Comparison of ENCODE assay signal across 16 cellular contexts in genomic region chr4:86497131-86497530, GRCh38.
A peak's percentile ranks its signal among the peaks of the same experiment; 100 is the strongest.
DNase-seq lines count a peak whose midpoint lies in the region; ATAC-seq and TF ChIP-seq lines count a peak whose summit lies in the region.
"Had no signal": no experiment of that assay in that cellular context is flagged by ENCODE, and none has a peak within 500 bp of the region (broad histone marks: within the 10 kb centered on the region; RNA-seq: fewer than 3 reads in every experiment).

No MANE protein-coding gene starts in this region.

- no peaks in the 10 kb centered on the region for H3K9me3 Mint-ChIP-seq in type B pancreatic cell
- H3K9me3 Mint-ChIP-seq: activated naive CD4-positive, alpha-beta T cell treated with anti-CD3 and anti-CD28 coated beads, Interleukin-2, amount 10 ng/mL, durations not matched to agents 7 days and 5 days; T-cell had no signal

- ATAC-seq in HG03196 (IDR thresholded peaks at IDR 0.05; ENCODE audit: unreplicated experiment), result no peak
- no peak for ATAC-seq in HG02938 (IDR thresholded peaks at IDR 0.05; ENCODE audit: unreplicated experiment)
- no peak for ATAC-seq in GM21515 (IDR thresholded peaks at IDR 0.05; ENCODE audit: unreplicated experiment)
- ATAC-seq: HCT116, mucosa of descending colon, T-cell had no signal

- peak overlapping the region; percentile 69 for H3K27ac Mint-ChIP-seq in type B pancreatic cell
- H3K27ac Mint-ChIP-seq: activated naive CD4-positive, alpha-beta T cell treated with anti-CD3 and anti-CD28 coated beads, Interleukin-2, amount 10 ng/mL, durations not matched to agents 7 days and 5 days; T-cell had no signal

- TF ChIP-seq CTCF in VCaP (conservative IDR thresholded peaks at IDR 0.05), result no peak
- TF ChIP-seq CTCF in type B pancreatic cell (conservative IDR thresholded peaks at IDR 0.05), result no peak

- H3K27me3 Mint-ChIP-seq in type B pancreatic cell, result no peaks in the 10 kb centered on the region

- DNase-seq in NCI-H2196 (lab: John Stamatoyannopoulos, UW; ENCODE audit: unreplicated experiment) (peak; percentile 15), NCI-H2196 treated with DMSO at 0.1 percent for 48 hours (lab: John Stamatoyannopoulos, UW; ENCODE audit: unreplicated experiment) (no peak), iris pigment epithelial cell (ENCODE audit: low read depth) (peak; percentile 12), type B pancreatic cell (ENCODE audit: extremely low spot score, unreplicated experiment) (no peak)
- DNase-seq: activated CD4-positive, alpha-beta T cell treated with anti-CD3 and anti-CD28 coated beads, Interleukin-2, amount 50 U/mL, for 48 hours; activated naive CD4-positive, alpha-beta T cell treated with anti-CD3 and anti-CD28 coated beads, Interleukin-2, amount 10 ng/mL, durations not matched to agents 7 days and 5 days; mucosa of descending colon; NCI-H526 treated with DMSO at 0.1 percent for 48 hours; spleen; T-cell had no signal

- H3K4me3 Mint-ChIP-seq in type B pancreatic cell, result no peak overlapping the region
- H3K4me3 Mint-ChIP-seq: activated naive CD4-positive, alpha-beta T cell treated with anti-CD3 and anti-CD28 coated beads, Interleukin-2, amount 10 ng/mL, durations not matched to agents 7 days and 5 days; T-cell had no signal

- peaks cover 14% of the 10 kb centered on the region for H3K4me1 Mint-ChIP-seq in type B pancreatic cell (ENCODE audit: unreplicated experiment)
- H3K4me1 Mint-ChIP-seq: T-cell had no signal

- H3K27ac ChIP-seq in VCaP, result peak overlapping the region; percentile 67
- H3K27ac ChIP-seq: coronary artery, spleen had no signal

- no peaks in the 10 kb centered on the region for H3K36me3 Mint-ChIP-seq in type B pancreatic cell
- H3K36me3 Mint-ChIP-seq: activated naive CD4-positive, alpha-beta T cell treated with anti-CD3 and anti-CD28 coated beads, Interleukin-2, amount 10 ng/mL, durations not matched to agents 7 days and 5 days; T-cell had no signal

Comparison
In these comparisons a context has a peak if more than half of its experiments do, and no peak if none do; other contexts are left out.
1. DNase-seq: peak in NCI-H2196 (single experiment) and iris pigment epithelial cell (single experiment); none in NCI-H2196 treated with DMSO at 0.1 percent for 48 hours (single experiment) and type B pancreatic cell (single experiment).